Comparison of ENCODE assay signal across 7 cellular contexts in genomic region chr2:829047-829446, GRCh38.
"Had no signal": no experiment of that assay in that cellular context is flagged by ENCODE, and none has a peak within 500 bp of the region (broad histone marks: within the 10 kb centered on the region; RNA-seq: fewer than 3 reads in every experiment).

No MANE protein-coding gene starts in this region.

- H3K9ac ChIP-seq: GM23248 had no signal

- H2AFZ ChIP-seq: GM23248 had no signal

- H3K27ac ChIP-seq: GM23248, HL-60 had no signal

- ATAC-seq: K562 had no signal

- FAIRE-seq: K562 had no signal

- DNase-seq: GM23248, H7, HCEC 1CT, IMR-90, KG1 had no signal
